Comparison of ENCODE assay signal across 12 cellular contexts in genomic region chr10:72285972-72286521, GRCh38. TPM values are rescaled to one million over a fixed set of nuclear protein-coding genes. Genes with fewer than 3 reads are reported as not detected.
DNase-seq lines count a peak whose midpoint lies in the region; ATAC-seq and TF ChIP-seq lines count a peak whose summit lies in the region.
"Had no signal": no experiment of that assay in that cellular context is flagged by ENCODE, and none has a peak within 500 bp of the region (broad histone marks: within the 10 kb centered on the region; RNA-seq: fewer than 3 reads in every experiment).

No MANE protein-coding gene starts in this region.

- no peak overlapping the region for H4K91ac ChIP-seq in neuronal stem cell (ENCODE audit: low read depth, low read length, poor library complexity)

- no peak overlapping the region for H3K9ac ChIP-seq in neuronal stem cell (ENCODE audit: low read depth, low read length, poor library complexity)

- H2BK120ac ChIP-seq in neuronal stem cell (ENCODE audit: low read depth, low read length), result no peak overlapping the region

- H3K4me2 ChIP-seq in neuronal stem cell (ENCODE audit: insufficient read depth, low read length, poor library complexity, severe bottlenecking), result no peak overlapping the region

- no peak for ATAC-seq in left lung
- ATAC-seq: SK-N-SH treated with all-trans-retinoic acid at 6 μM for 48 hours had no signal

- H3K79me1 ChIP-seq in neuronal stem cell (ENCODE audit: low read depth, low read length), result no peaks in the 10 kb centered on the region

- TF ChIP-seq CTCF in left lung (IDR thresholded peaks at IDR 0.05), result no peak
- TF ChIP-seq CTCF in stomach (IDR thresholded peaks at IDR 0.05), result no peak

- WGBS in neuronal stem cell (ENCODE audit: extremely low coverage in 2 of 2, insufficient read length in 2 of 2, insufficient replicate concordance in 1 of 2), 2 donors, result no CpG with 5 or more reads among the region's 14 CpGs
- WGBS in stomach, 5 donors, result 56 to 66% (median 60%) methylated on average over 14 of the region's 14 CpGs

- intact Hi-C loops in left lung (cut with DNase I) (no loop called here), stomach (cut with DNase I; ENCODE audit: low total_unique reads) (no loop called here)

- peak overlapping the region; percentile 84 for H3K18ac ChIP-seq in neuronal stem cell (ENCODE audit: low read length)

- H2BK15ac ChIP-seq in neuronal stem cell (ENCODE audit: low read length), result peak overlapping the region; percentile 39

- DNase-seq in Caki2 (ENCODE audit: low read depth), result peak; percentile 89
- peak; percentile 51 for DNase-seq in KBM-7
- peak; percentile 30 for DNase-seq in cerebellar cortex (ENCODE audit: low spot score)
- DNase-seq in neuronal stem cell (ENCODE audit: low spot score), result no peak
- no peak for DNase-seq in left lung
- no peak for DNase-seq in NCI-H146 (lab: John Stamatoyannopoulos, UW)
- DNase-seq in stomach, result no peak
- DNase-seq: aorta, DMS 273 treated with DMSO at 0.1 percent for 48 hours, endodermal cell, NCI-H774 had no signal

- no peak overlapping the region for H3K4me3 ChIP-seq in neuronal stem cell (ENCODE audit: low read length in 2 of 2)
- no peak overlapping the region for H3K4me3 ChIP-seq in left lung
- no peak overlapping the region for H3K4me3 ChIP-seq in stomach

- no peak overlapping the region for H4K8ac ChIP-seq in neuronal stem cell (ENCODE audit: low read depth, low read length)

- no peak overlapping the region for H2BK12ac ChIP-seq in neuronal stem cell (ENCODE audit: low read length)

- peaks cover 2 to 3% of the 10 kb centered on the region in 2 donors for H3K4me1 ChIP-seq in neuronal stem cell (ENCODE audit: control insufficient read depth in 2 of 2, insufficient read depth in 1 of 2, low read depth in 1 of 2, low read length in 2 of 2)
- H3K4me1 ChIP-seq in left lung, result peaks cover 0 to 20% of the 10 kb centered on the region in 2 donors
- H3K4me1 ChIP-seq in stomach, result peaks cover 0 to 11% (median 0%) of the 10 kb centered on the region in 4 donors

- peak overlapping the region; percentile 72 for H2AFZ ChIP-seq in neuronal stem cell (ENCODE audit: low read length)

- H3K27ac ChIP-seq in neuronal stem cell (replicated peaks; ENCODE audit: low read length), result no peak overlapping the region
- no peak overlapping the region for H3K27ac ChIP-seq in left lung
- H3K27ac ChIP-seq in stomach, result no peak overlapping the region

- H3K14ac ChIP-seq in neuronal stem cell (ENCODE audit: low read length), result no peak overlapping the region

- no peak for TF ChIP-seq EP300 in stomach (IDR thresholded peaks at IDR 0.05)

- H3K9me3 ChIP-seq in neuronal stem cell (replicated peaks in 1 of 2; ENCODE audit: control insufficient read depth in 2 of 2, insufficient read depth in 1 of 2, low read depth in 1 of 2, low read length in 2 of 2), result no peaks in the 10 kb centered on the region
- H3K9me3 ChIP-seq in left lung, result no peaks in the 10 kb centered on the region
- H3K9me3 ChIP-seq in stomach, result no peaks in the 10 kb centered on the region

- H2AK5ac ChIP-seq in neuronal stem cell (ENCODE audit: low read depth, low read length), result no peak overlapping the region

- H3K36me3 ChIP-seq in neuronal stem cell (replicated peaks in 1 of 2; ENCODE audit: control insufficient read depth in 2 of 2, insufficient read depth in 2 of 2, low read length in 2 of 2) (no peaks in the 10 kb centered on the region), left lung (no peaks in the 10 kb centered on the region), stomach (no peaks in the 10 kb centered on the region)

- no peak overlapping the region for H2BK5ac ChIP-seq in neuronal stem cell (ENCODE audit: low read length)

- H3K4ac ChIP-seq in neuronal stem cell (ENCODE audit: low read length), result no peak overlapping the region

- H3K23ac ChIP-seq in neuronal stem cell (ENCODE audit: low read depth, low read length, poor library complexity), result no peak overlapping the region

- H3K27me3 ChIP-seq in neuronal stem cell (ENCODE audit: control insufficient read depth in 3 of 3, insufficient read depth in 3 of 3, low read depth in 1 of 3, low read length in 3 of 3), result no peaks in the 10 kb centered on the region
- no peaks in the 10 kb centered on the region for H3K27me3 ChIP-seq in left lung
- H3K27me3 ChIP-seq in stomach, result no peaks in the 10 kb centered on the region

- TF ChIP-seq POLR2A in stomach (IDR thresholded peaks at IDR 0.05), result no peak

- in situ Hi-C loops in Caki2 (cut with HindIII; ENCODE audit: low pct_unique_long_range_greater_than_20kb, low sequenced_read_pairs), result no loop called here
- in situ Hi-C loops in KBM-7 (cut with MboI; ENCODE audit: low pct_unique_long_range_greater_than_20kb, low sequenced_read_pairs), result no loop called here

RNA-seq across cellular contexts. Expression of gene DDIT4, which starts 12.3 kb away (rescaled TPM):
- 408 and 445 TPM in 2 replicates for total RNA-seq in Caki2 (2014; rRNA removed; shearing (Covaris generic); ENCODE audit: low replicate concordance)
- 58.0 TPM for polyA plus RNA-seq in neuronal stem cell (2013, experiment 1 of 2)
- polyA plus RNA-seq in neuronal stem cell (2013, experiment 2 of 2), result 58.6 TPM
- 10 to 100 TPM; 40.7 to 73.8 TPM for total RNA-seq in left lung
- total RNA-seq in stomach, result 100 to 1,000 TPM in 4 of 5 donors, 10 to 100 TPM in 1; 89.9 to 188 (median 154) TPM
- polyA plus RNA-seq in stomach, result 100 to 1,000 TPM; 122 to 176 (median 170) TPM

Comparison
In these comparisons a context has a peak if more than half of its experiments do, and no peak if none do; other contexts are left out.
1. DNase-seq: peak in Caki2 (single experiment), KBM-7 (single experiment) and cerebellar cortex (single experiment); none in neuronal stem cell (single experiment), left lung (0 of 2), NCI-H146 (single experiment) and stomach (single experiment).